In genomic region chr12:70733385-70733784, GRCh38 we compare ENCODE assay signal across 8 cellular contexts.
DNase-seq lines count a peak whose midpoint lies in the region; ATAC-seq and TF ChIP-seq lines count a peak whose summit lies in the region.

No MANE protein-coding gene starts in this region.

- H3K4me3 ChIP-seq in skeletal muscle cell (ENCODE audit: low read depth, low read length) = no peak overlapping the region

- no peaks in the 10 kb centered on the region for H3K9me3 Mint-ChIP-seq in activated CD8-positive, alpha-beta T cell treated with anti-CD3 and anti-CD28 coated beads for 36 hours
- H3K9me3 Mint-ChIP-seq in activated naive CD8-positive, alpha-beta T cell treated with anti-CD3 and anti-CD28 coated beads for 36 hours = no peaks in the 10 kb centered on the region

- H3K27ac Mint-ChIP-seq in activated CD8-positive, alpha-beta T cell treated with anti-CD3 and anti-CD28 coated beads for 36 hours = no peak overlapping the region
- no peak overlapping the region for H3K27ac Mint-ChIP-seq in activated naive CD8-positive, alpha-beta T cell treated with anti-CD3 and anti-CD28 coated beads for 36 hours

- no peaks in the 10 kb centered on the region for H3K36me3 Mint-ChIP-seq in activated CD8-positive, alpha-beta T cell treated with anti-CD3 and anti-CD28 coated beads for 36 hours (ENCODE audit: low read depth)
- no peaks in the 10 kb centered on the region for H3K36me3 Mint-ChIP-seq in activated naive CD8-positive, alpha-beta T cell treated with anti-CD3 and anti-CD28 coated beads for 36 hours

- peaks cover 4% of the 10 kb centered on the region for H3K27me3 Mint-ChIP-seq in activated CD8-positive, alpha-beta T cell treated with anti-CD3 and anti-CD28 coated beads for 36 hours
- peaks cover 7% of the 10 kb centered on the region for H3K27me3 Mint-ChIP-seq in activated naive CD8-positive, alpha-beta T cell treated with anti-CD3 and anti-CD28 coated beads for 36 hours

- DNase-seq in DMS153 treated with DMSO at 0.1 percent for 48 hours (lab: John Stamatoyannopoulos, UW; ENCODE audit: unreplicated experiment) = peak; percentile 34
- DNase-seq in NCI-H2107 treated with DMSO at 0.1 percent for 48 hours (lab: John Stamatoyannopoulos, UW; ENCODE audit: unreplicated experiment) = peak; percentile 36
- peak; percentile 10 for DNase-seq in activated CD8-positive, alpha-beta T cell treated with anti-CD3 and anti-CD28 coated beads for 36 hours
- no peak for DNase-seq in left cardiac atrium
- peak; percentile 41 for DNase-seq in skeletal muscle cell (ENCODE audit: low read depth)
- DNase-seq in activated naive CD8-positive, alpha-beta T cell treated with anti-CD3 and anti-CD28 coated beads for 36 hours = no peak

- H3K4me1 Mint-ChIP-seq in activated CD8-positive, alpha-beta T cell treated with anti-CD3 and anti-CD28 coated beads for 36 hours (ENCODE audit: low read depth) = no peaks in the 10 kb centered on the region
- H3K4me1 Mint-ChIP-seq in activated naive CD8-positive, alpha-beta T cell treated with anti-CD3 and anti-CD28 coated beads for 36 hours = no peaks in the 10 kb centered on the region

- H3K4me3 Mint-ChIP-seq in activated CD8-positive, alpha-beta T cell treated with anti-CD3 and anti-CD28 coated beads for 36 hours = no peak overlapping the region
- H3K4me3 Mint-ChIP-seq in activated naive CD8-positive, alpha-beta T cell treated with anti-CD3 and anti-CD28 coated beads for 36 hours = no peak overlapping the region

- CTCF ChIA-PET in activated CD8-positive, alpha-beta T cell treated with anti-CD3 and anti-CD28 coated beads for 36 hours (lab: Charles Lee) = interaction anchor here (0.6 to 1.4 kb wide), 5 partner anchors 10 to 143 kb away, joined by 3 to 4 read pairs (median 3); no protein-coding TSS in a partner anchor

- intact Hi-C loops in activated CD8-positive, alpha-beta T cell treated with anti-CD3 and anti-CD28 coated beads for 36 hours (cut with micrococcal nuclease) = no loop called here
- intact Hi-C loops in left cardiac atrium (cut with DNase I) = no loop called here

- POLR2A ChIA-PET in activated CD8-positive, alpha-beta T cell treated with anti-CD3 and anti-CD28 coated beads for 36 hours (lab: Charles Lee) = no interaction called here

- peak; percentile 45 for TF ChIP-seq CTCF in activated CD8-positive, alpha-beta T cell treated with anti-CD3 and anti-CD28 coated beads for 36 hours (IDR thresholded peaks at IDR 0.05)

- ATAC-seq in GM19328 (IDR thresholded peaks at IDR 0.05; ENCODE audit: unreplicated experiment) = peak; percentile 60
- peak; percentile 81 for ATAC-seq in HG03135 (IDR thresholded peaks at IDR 0.05; ENCODE audit: unreplicated experiment)
- ATAC-seq in activated CD8-positive, alpha-beta T cell treated with anti-CD3 and anti-CD28 coated beads for 36 hours = peak; percentile 51
- peak; percentile 57 to 66 for ATAC-seq in left cardiac atrium

Comparison
In these comparisons a context has a peak if more than half of its experiments do, and no peak if none do; other contexts are left out.
1. DNase-seq: peak in DMS153 treated with DMSO at 0.1 percent for 48 hours (single experiment), NCI-H2107 treated with DMSO at 0.1 percent for 48 hours (single experiment), activated CD8-positive, alpha-beta T cell treated with anti-CD3 and anti-CD28 coated beads for 36 hours (single experiment) and skeletal muscle cell (single experiment); none in left cardiac atrium (single experiment) and activated naive CD8-positive, alpha-beta T cell treated with anti-CD3 and anti-CD28 coated beads for 36 hours (single experiment).
2. Peak in every context shown above with its lines, with median percentiles within 50 percentile points of each other: ATAC-seq.